ENCODE assay signal across 9 cellular contexts in the genomic region with DNA sequence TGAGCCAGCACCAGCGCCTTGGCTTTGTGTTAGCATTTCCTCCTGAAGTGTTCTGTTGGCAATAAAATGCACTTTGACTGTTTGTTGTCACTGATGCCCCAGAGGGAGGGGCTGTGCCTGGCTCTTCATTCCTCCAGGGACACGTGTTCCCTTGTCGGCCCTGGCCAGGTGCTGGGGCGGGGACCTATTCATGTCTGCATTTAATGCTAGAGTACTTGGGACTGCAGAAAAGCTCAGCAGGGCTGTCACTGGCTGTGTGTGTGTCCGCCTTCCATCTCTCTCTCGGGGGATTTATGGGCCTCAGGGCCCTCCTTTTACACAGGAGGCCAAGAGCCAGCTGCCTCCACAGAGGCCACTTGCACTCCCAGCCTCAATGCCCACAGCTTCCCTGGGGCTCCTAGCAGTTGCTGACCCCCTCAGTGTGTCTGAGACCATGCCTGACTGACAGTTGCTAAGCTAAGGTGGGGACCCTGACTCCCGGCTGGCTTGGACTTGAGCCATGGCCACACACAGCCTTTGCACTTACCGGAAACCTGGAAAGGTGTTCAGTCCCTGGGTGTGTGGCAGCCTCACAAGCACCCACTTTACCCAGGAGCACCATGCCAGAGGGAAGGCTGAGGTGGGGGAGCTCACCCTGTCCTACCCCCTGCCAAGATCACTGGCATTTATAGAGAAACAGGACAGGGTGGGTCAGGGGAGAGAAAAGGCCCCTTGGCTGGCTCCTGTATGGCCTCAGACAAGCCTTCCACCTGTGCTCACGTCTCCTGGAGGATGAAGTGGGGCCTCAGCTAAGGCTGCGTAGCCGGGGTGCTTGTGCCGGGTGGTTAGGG. TPM values are rescaled to one million over a fixed set of nuclear protein-coding genes. Genes with fewer than 3 reads are reported as not detected.
DNase-seq lines count a peak whose midpoint lies in the region; ATAC-seq and TF ChIP-seq lines count a peak whose summit lies in the region.
"Had no signal": no experiment of that assay in that cellular context is flagged by ENCODE, and none has a peak within 500 bp of the region (broad histone marks: within the 10 kb centered on the region; RNA-seq: fewer than 3 reads in every experiment).

No MANE protein-coding gene starts in this region.

- peak in 1 of 5 donors; percentile 11 for DNase-seq in CD8-positive, alpha-beta memory T cell
- peak; percentile 61 for DNase-seq in NCI-H2107 (lab: John Stamatoyannopoulos, UW)
- no peak for DNase-seq in central memory CD8-positive, alpha-beta T cell (ENCODE audit: low spot score in 2 of 2)
- peak; percentile 91 for DNase-seq in mucosa of gallbladder (ENCODE audit: low spot score)
- DNase-seq in cerebellar nuclear complex (lab: John Stamatoyannopoulos, UW): no peak
- no peak for DNase-seq in G401 (ENCODE audit: low spot score)
- DNase-seq in GM13977 (ENCODE audit: low spot score): no peak
- DNase-seq: anterior cingulate cortex had no signal

- H3K27ac Mint-ChIP-seq in CD8-positive, alpha-beta memory T cell: peak overlapping the region in 5 of 8 donors; percentile 43 to 86 (median 66)
- H3K27ac Mint-ChIP-seq in central memory CD8-positive, alpha-beta T cell (ENCODE audit: low read depth): peak overlapping the region; percentile 76

- H3K36me3 ChIP-seq in CD8-positive, alpha-beta memory T cell (ENCODE audit: insufficient read depth, low read length): no peaks in the 10 kb centered on the region

- H3K9me3 Mint-ChIP-seq in CD8-positive, alpha-beta memory T cell: no peaks in the 10 kb centered on the region
- H3K9me3 Mint-ChIP-seq in central memory CD8-positive, alpha-beta T cell: no peaks in the 10 kb centered on the region

- peaks cover 1 to 13% (median 7%) of the 10 kb centered on the region in 3 donors for H3K4me1 Mint-ChIP-seq in CD8-positive, alpha-beta memory T cell
- peaks cover 3% of the 10 kb centered on the region for H3K4me1 Mint-ChIP-seq in central memory CD8-positive, alpha-beta T cell

- no peaks in the 10 kb centered on the region for H3K27me3 ChIP-seq in CD8-positive, alpha-beta memory T cell (ENCODE audit: insufficient read depth, low read length, poor library complexity, severe bottlenecking)

- H3K27ac ChIP-seq in CD8-positive, alpha-beta memory T cell (ENCODE audit: low read depth, low read length): no peak overlapping the region

- no peak overlapping the region for H3K4me3 Mint-ChIP-seq in CD8-positive, alpha-beta memory T cell
- no peak overlapping the region for H3K4me3 Mint-ChIP-seq in central memory CD8-positive, alpha-beta T cell

- H3K36me3 Mint-ChIP-seq in CD8-positive, alpha-beta memory T cell: peaks cover 0 to 75% (median 0%) of the 10 kb centered on the region in 3 donors
- peaks cover 40% of the 10 kb centered on the region for H3K36me3 Mint-ChIP-seq in central memory CD8-positive, alpha-beta T cell (ENCODE audit: insufficient read depth)

- no peak for ATAC-seq in central memory CD8-positive, alpha-beta T cell (replicated peaks; ENCODE audit: extremely low read depth, poor library complexity, severe bottlenecking)
- ATAC-seq in GM18519 (IDR thresholded peaks at IDR 0.05; ENCODE audit: low FRiP score, unreplicated experiment): no peak

- H3K4me1 ChIP-seq in CD8-positive, alpha-beta memory T cell (ENCODE audit: insufficient read depth, low read length): no peaks in the 10 kb centered on the region

- H3K9me3 ChIP-seq in CD8-positive, alpha-beta memory T cell (ENCODE audit: low read length): no peaks in the 10 kb centered on the region

- no peaks in the 10 kb centered on the region for H3K27me3 Mint-ChIP-seq in CD8-positive, alpha-beta memory T cell
- H3K27me3 Mint-ChIP-seq in central memory CD8-positive, alpha-beta T cell: no peaks in the 10 kb centered on the region

- CTCF ChIA-PET in CD8-positive, alpha-beta memory T cell (lab: Charles Lee): interaction anchor here (1.1 to 9.1 kb wide), 3 partner anchors 9 to 88 kb away, joined by 3 to 162 read pairs (median 27); no protein-coding TSS in a partner anchor

- TF ChIP-seq CTCF in GM13977 (IDR thresholded peaks at IDR 0.05; ENCODE audit: extremely low read depth, insufficient read depth, missing control alignments): no peak

- no peak overlapping the region for H3K4me3 ChIP-seq in CD8-positive, alpha-beta memory T cell (ENCODE audit: low read length)

- POLR2A ChIA-PET in CD8-positive, alpha-beta memory T cell (lab: Charles Lee): interaction anchor here (0.6 kb wide), 1 partner anchor 34 kb away, joined by 3 read pairs; no protein-coding TSS in a partner anchor

- in situ Hi-C loops in G401 (cut with HindIII; ENCODE audit: low sequenced_read_pairs) (no loop called here), GM13977 (cut with MboI; ENCODE audit: low pct_unique_long_range_greater_than_20kb, low sequenced_read_pairs, unreplicated experiment) (loop anchor here (5.0 kb wide), 1 partner anchor 89 kb away; no protein-coding TSS in a partner anchor)

RNA-seq across cellular contexts. Expression of a gene that starts 27.8 kb away (rescaled TPM):
- total RNA-seq in CD8-positive, alpha-beta memory T cell: 10 to 100 TPM; 23.8 to 27.2 TPM
- polyA plus RNA-seq in CD8-positive, alpha-beta memory T cell: 12.5 TPM
- total RNA-seq in mucosa of gallbladder: 115 TPM
- 14.0 and 19.3 TPM in 2 replicates for total RNA-seq in G401 (2014; rRNA removed; shearing (Covaris generic))

RNA-seq across cellular contexts. Expression of a gene that starts 32.8 kb away (rescaled TPM):
- 10 to 100 TPM; 19.3 to 19.9 TPM for total RNA-seq in CD8-positive, alpha-beta memory T cell
- polyA plus RNA-seq in CD8-positive, alpha-beta memory T cell: 30.6 TPM
- 45.8 TPM for total RNA-seq in mucosa of gallbladder
- 38.3 and 53.4 TPM in 2 replicates for total RNA-seq in G401 (2014; rRNA removed; shearing (Covaris generic))

Comparison
In these comparisons a context has a peak if more than half of its experiments do, and no peak if none do; other contexts are left out.
1. DNase-seq: peak in NCI-H2107 (single experiment) and mucosa of gallbladder (single experiment); none in central memory CD8-positive, alpha-beta T cell (0 of 2), cerebellar nuclear complex (0 of 2), G401 (single experiment) and GM13977 (single experiment).